Comparison of ENCODE assay signal across 13 cellular contexts in the genomic region with DNA sequence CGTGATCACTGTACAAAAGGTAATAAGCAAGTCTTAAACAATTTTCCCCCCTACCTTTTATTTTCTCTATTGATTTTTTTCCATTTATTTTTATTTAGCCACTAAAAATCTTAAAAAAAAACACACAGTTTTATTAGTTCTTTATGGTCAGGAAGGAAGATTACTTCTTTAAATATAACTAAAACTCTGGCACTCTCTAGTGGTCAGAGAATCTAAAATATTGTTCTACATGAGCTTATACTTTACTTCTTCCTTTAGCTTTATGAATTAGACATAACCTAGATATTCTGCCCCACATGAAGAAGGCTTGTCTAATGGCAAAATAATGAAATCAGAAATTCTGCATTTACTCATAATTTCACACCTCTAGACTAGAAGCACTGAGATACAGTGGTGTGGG.
DNase-seq lines count a peak whose midpoint lies in the region; ATAC-seq, FAIRE-seq and TF ChIP-seq lines count a peak whose summit lies in the region.
"Had no signal": no experiment of that assay in that cellular context is flagged by ENCODE, and none has a peak within 500 bp of the region (broad histone marks: within the 10 kb centered on the region; RNA-seq: fewer than 3 reads in every experiment).

No MANE protein-coding gene starts in this region.

- peak; percentile 39 for FAIRE-seq in RCC 7860 (lab: Jason Lieb, UNC)

- H3K27me3 Mint-ChIP-seq in type B pancreatic cell, result no peaks in the 10 kb centered on the region
- H3K27me3 Mint-ChIP-seq: activated CD8-positive, alpha-beta memory T cell treated with anti-CD3 and anti-CD28 coated beads, Interleukin-2, amount 10 ng/mL, durations not matched to agents 7 days and 5 days; T-cell had no signal

- H3K9ac ChIP-seq in colonic mucosa (ENCODE audit: low read depth in 2 of 2, low read length in 2 of 2), result no peak overlapping the region

- H3K36me3 Mint-ChIP-seq in type B pancreatic cell, result peaks cover 3% of the 10 kb centered on the region

- no peak for DNase-seq in heart right ventricle
- no peak for DNase-seq in right cardiac atrium
- no peak for DNase-seq in RCC 7860 (ENCODE audit: low spot score)
- peak; percentile 51 for DNase-seq in fibroblast of peridontal ligament (ENCODE audit: extremely low read depth)
- DNase-seq in type B pancreatic cell (ENCODE audit: extremely low spot score, unreplicated experiment), result no peak
- DNase-seq in colonic mucosa, result no peak
- no peak for DNase-seq in coronary artery (ENCODE audit: low spot score)
- no peak for DNase-seq in NK-92 (lab: John Stamatoyannopoulos, UW; ENCODE audit: unreplicated experiment)
- DNase-seq: activated CD8-positive, alpha-beta memory T cell treated with anti-CD3 and anti-CD28 coated beads, Interleukin-2, amount 10 ng/mL, durations not matched to agents 7 days and 5 days; glutamatergic neuron; NCI-H2081 treated with DMSO at 0.1 percent for 48 hours; T-cell had no signal

- ATAC-seq in heart right ventricle (no peak), right cardiac atrium (no peak)
- ATAC-seq: activated CD8-positive, alpha-beta memory T cell treated with anti-CD3 and anti-CD28 coated beads, Interleukin-2, amount 10 ng/mL, durations not matched to agents 7 days and 5 days; T-cell had no signal

- H3K27me3 ChIP-seq in heart right ventricle, result no peaks in the 10 kb centered on the region
- no peaks in the 10 kb centered on the region for H3K27me3 ChIP-seq in right cardiac atrium (ENCODE audit: control insufficient read depth, insufficient read depth)
- H3K27me3 ChIP-seq in colonic mucosa, result no peaks in the 10 kb centered on the region

- H3K4me3 ChIP-seq in heart right ventricle, result no peak overlapping the region
- no peak overlapping the region for H3K4me3 ChIP-seq in right cardiac atrium (ENCODE audit: low read length)
- no peak overlapping the region for H3K4me3 ChIP-seq in colonic mucosa
- no peak overlapping the region for H3K4me3 ChIP-seq in coronary artery

- H3K4me1 Mint-ChIP-seq in type B pancreatic cell (ENCODE audit: unreplicated experiment), result peaks cover 5% of the 10 kb centered on the region
- H3K4me1 Mint-ChIP-seq: CD14-positive monocyte, T-cell had no signal

- H3K27ac ChIP-seq in heart right ventricle (no peak overlapping the region), right cardiac atrium (ENCODE audit: low read length) (no peak overlapping the region), colonic mucosa (no peak overlapping the region), coronary artery (peak overlapping the region in 1 of 2 donors; percentile 21)

- H3K36me3 ChIP-seq in heart right ventricle, result peaks cover 0 to 67% (median 16%) of the 10 kb centered on the region in 9 donors
- H3K36me3 ChIP-seq in colonic mucosa, result peaks cover 9% of the 10 kb centered on the region

- H3K4me3 Mint-ChIP-seq in type B pancreatic cell, result no peak overlapping the region
- H3K4me3 Mint-ChIP-seq: activated CD8-positive, alpha-beta memory T cell treated with anti-CD3 and anti-CD28 coated beads, Interleukin-2, amount 10 ng/mL, durations not matched to agents 7 days and 5 days; CD14-positive monocyte; T-cell had no signal

- no peaks in the 10 kb centered on the region for H3K4me1 ChIP-seq in heart right ventricle
- H3K4me1 ChIP-seq in right cardiac atrium (ENCODE audit: control insufficient read depth, insufficient read depth, low read length), result no peaks in the 10 kb centered on the region
- H3K4me1 ChIP-seq in colonic mucosa, result no peaks in the 10 kb centered on the region

- H3K27ac Mint-ChIP-seq in type B pancreatic cell, result no peak overlapping the region
- H3K27ac Mint-ChIP-seq: activated CD8-positive, alpha-beta memory T cell treated with anti-CD3 and anti-CD28 coated beads, Interleukin-2, amount 10 ng/mL, durations not matched to agents 7 days and 5 days; CD14-positive monocyte; T-cell had no signal

- 98 to 100% methylated on average over 1 of the region's 1 CpG for WGBS in heart right ventricle, 2 donors
- 96% methylated on average over 1 of the region's 1 CpG for WGBS in right cardiac atrium

- intact Hi-C loops in heart right ventricle (cut with DNase I), result loop anchor here in 3 of 10 donors (5.0 to 10.0 kb wide), 2 partner anchors 179 to 181 kb away; no protein-coding TSS in a partner anchor
- intact Hi-C loops in right cardiac atrium (cut with DNase I), result no loop called here
- intact Hi-C loops in colonic mucosa (cut with DNase I), result loop anchor here (10.0 kb wide), 1 partner anchor 509 kb away; no protein-coding TSS in a partner anchor

- H3K9me3 Mint-ChIP-seq in type B pancreatic cell, result no peaks in the 10 kb centered on the region
- H3K9me3 Mint-ChIP-seq: CD14-positive monocyte, T-cell had no signal

- H3K9me3 ChIP-seq in heart right ventricle, result no peaks in the 10 kb centered on the region
- no peaks in the 10 kb centered on the region for H3K9me3 ChIP-seq in right cardiac atrium (ENCODE audit: control insufficient read depth, low read length)
- no peaks in the 10 kb centered on the region for H3K9me3 ChIP-seq in colonic mucosa

- peak in 5 of 9 donors; percentile 15 to 40 (median 26) for TF ChIP-seq CTCF in heart right ventricle (IDR thresholded peaks at IDR 0.05)
- TF ChIP-seq CTCF in type B pancreatic cell (conservative IDR thresholded peaks at IDR 0.05), result peak; percentile 41
- no peak for TF ChIP-seq CTCF in colonic mucosa (IDR thresholded peaks at IDR 0.05)
- TF ChIP-seq CTCF in coronary artery (IDR thresholded peaks at IDR 0.05), result no peak

Comparison
In these comparisons a context has a peak if more than half of its experiments do, and no peak if none do; other contexts are left out.
1. CTCF ChIP-seq: peak in heart right ventricle (5 of 9) and type B pancreatic cell (single experiment); none in colonic mucosa (single experiment) and coronary artery (single experiment).